In genomic region chr6:7189101-7189721, GRCh38 we compare ENCODE assay signal across 25 cellular contexts.
DNase-seq lines count a peak whose midpoint lies in the region; ATAC-seq and TF ChIP-seq lines count a peak whose summit lies in the region.
"Had no signal": no experiment of that assay in that cellular context is flagged by ENCODE, and none has a peak within 500 bp of the region (broad histone marks: within the 10 kb centered on the region; RNA-seq: fewer than 3 reads in every experiment).

No MANE protein-coding gene starts in this region.

- H3K27ac ChIP-seq in GM23338 (ENCODE audit: low read depth) = 0 out of 2 replicates have a peak overlapping the region, but pooled peaks have one; percentile 39
- peak overlapping the region; percentile 35; the same call in 1 of the 2 replicates for H3K27ac ChIP-seq in RWPE1
- no peak overlapping the region for H3K27ac ChIP-seq in osteoblast (ENCODE audit: low read depth, low read length)
- H3K27ac ChIP-seq: breast epithelium, psoas muscle, thoracic aorta had no signal

- H3K27me3 Mint-ChIP-seq in GM23338 (ENCODE audit: insufficient read depth, low read depth, poor library complexity) (peaks cover 3% of the 10 kb centered on the region), progenitor cell of endocrine pancreas (no peaks in the 10 kb centered on the region)
- H3K27me3 Mint-ChIP-seq: natural killer cell treated with Interleukin-12 subunit alpha and Interleukin-12 subunit beta and Interleukin-15 and Interleukin-18, amount 100 ng/mL, for 72 hours had no signal

- no peaks in the 10 kb centered on the region for H3K27me3 ChIP-seq in GM23338 (ENCODE audit: insufficient read depth)
- H3K27me3 ChIP-seq in osteoblast (ENCODE audit: insufficient read depth, low read length) = no peaks in the 10 kb centered on the region
- H3K27me3 ChIP-seq: breast epithelium had no signal

- H3K9me2 ChIP-seq in GM23338 (ENCODE audit: insufficient read depth) = no peaks in the 10 kb centered on the region

- TF ChIP-seq CTCF in GM23338 (conservative IDR thresholded peaks at IDR 0.05; ENCODE audit: low read depth in 2 of 2) = peak in 1 of 2 experiments; percentile 25; a peak in 2 of 4 replicates
- no peak for TF ChIP-seq CTCF in RWPE1 (conservative IDR thresholded peaks at IDR 0.05; ENCODE audit: low read depth)
- TF ChIP-seq CTCF in progenitor cell of endocrine pancreas (IDR thresholded peaks at IDR 0.05; ENCODE audit: unreplicated experiment) = no peak
- TF ChIP-seq CTCF in osteoblast (IDR thresholded peaks at IDR 0.05; ENCODE audit: extremely low read depth, low read depth, low read length) = no peak

- POLR2A ChIA-PET in RWPE1 (lab: Yijun Ruan, JAX; ENCODE audit: low non-redundant PET) = no interaction called here

- no peaks in the 10 kb centered on the region for H4K20me1 ChIP-seq in GM23338 (replicated peaks; ENCODE audit: insufficient read depth)
- peaks cover 11% of the 10 kb centered on the region for H4K20me1 ChIP-seq in osteoblast (ENCODE audit: insufficient read depth, low read length)

- H3K4me3 Mint-ChIP-seq in GM23338 = no peak overlapping the region
- H3K4me3 Mint-ChIP-seq in progenitor cell of endocrine pancreas (ENCODE audit: low read depth) = no peak overlapping the region
- H3K4me3 Mint-ChIP-seq: activated T-helper 1 cell treated with anti-CD3 and anti-CD28 coated beads, Interleukin-12 subunit alpha, Interleukin-12 subunit beta, Interleukin-2, Interleukin-4 antibody, amounts not matched to agents 30 ng/mL and 10 ng/mL and 1 ng/mL, durations not matched to agents 14 hours and 24 hours and 36 hours; natural killer cell treated with Interleukin-12 subunit alpha and Interleukin-12 subunit beta and Interleukin-15 and Interleukin-18, amount 100 ng/mL, for 72 hours; T-helper 2 cell treated with Interferon-gamma antibody and Interleukin-4, amounts not matched to agents 5 μg/mL and 100 μg/mL, for 36 hours; WTC11 had no signal

- no peak overlapping the region for H3K4me3 ChIP-seq in GM23338
- H3K4me3 ChIP-seq in osteoblast (ENCODE audit: insufficient read depth, low read length) = no peak overlapping the region
- H3K4me3 ChIP-seq: breast epithelium, psoas muscle, thoracic aorta had no signal

- intact Hi-C loops in left ventricle myocardium superior (cut with micrococcal nuclease) = no loop called here

- no peaks in the 10 kb centered on the region for H3F3A ChIP-seq in GM23338 (replicated peaks; ENCODE audit: low read depth)

- no peak overlapping the region for H2AFZ ChIP-seq in GM23338
- no peak overlapping the region for H2AFZ ChIP-seq in osteoblast (ENCODE audit: low read length)

- H3K4me1 Mint-ChIP-seq in GM23338 (no peaks in the 10 kb centered on the region; the same call in none of the 3 replicates), progenitor cell of endocrine pancreas (ENCODE audit: low read depth) (peaks cover 3% of the 10 kb centered on the region)
- H3K4me1 Mint-ChIP-seq: WTC11 had no signal

- H3K9me3 ChIP-seq in osteoblast (ENCODE audit: low read depth, low read length) = no peaks in the 10 kb centered on the region
- H3K9me3 ChIP-seq: breast epithelium, psoas muscle, thoracic aorta had no signal

- ATAC-seq in GM23338 (peak; percentile 27; the same call in 2 of the 3 replicates), left ventricle myocardium superior (peak; percentile 83), HG02981 (IDR thresholded peaks at IDR 0.05; ENCODE audit: unreplicated experiment) (no peak), GM19023 (IDR thresholded peaks at IDR 0.05; ENCODE audit: unreplicated experiment) (no peak)
- ATAC-seq: natural killer cell treated with Interleukin-12 subunit alpha and Interleukin-12 subunit beta and Interleukin-15 and Interleukin-18, amount 100 ng/mL, for 72 hours; PC-3; WTC11 had no signal

- H3K36me3 Mint-ChIP-seq in GM23338 (ENCODE audit: low read depth) (peaks cover 29% of the 10 kb centered on the region), progenitor cell of endocrine pancreas (ENCODE audit: insufficient read depth) (peaks cover 35% of the 10 kb centered on the region)

- CTCF ChIA-PET in RWPE1 (lab: Yijun Ruan, JAX) = interaction anchor here (0.6 kb wide), 1 partner anchor 208 kb away, joined by 3 read pairs; no protein-coding TSS in a partner anchor

- no peaks in the 10 kb centered on the region; the same call in 1 of the 2 replicates for H3K36me3 ChIP-seq in GM23338 (ENCODE audit: insufficient read depth)
- peaks cover 40% of the 10 kb centered on the region for H3K36me3 ChIP-seq in osteoblast (ENCODE audit: insufficient read depth, low read length)
- H3K36me3 ChIP-seq: breast epithelium had no signal

- no peak overlapping the region for H3K4me2 ChIP-seq in GM23338
- H3K4me2 ChIP-seq in osteoblast (ENCODE audit: insufficient read depth, low read length) = no peak overlapping the region

- H3K9me3 Mint-ChIP-seq in GM23338 (no peaks in the 10 kb centered on the region), progenitor cell of endocrine pancreas (ENCODE audit: low read depth) (no peaks in the 10 kb centered on the region)
- H3K9me3 Mint-ChIP-seq: activated T-helper 1 cell treated with anti-CD3 and anti-CD28 coated beads, Interleukin-12 subunit alpha, Interleukin-12 subunit beta, Interleukin-2, Interleukin-4 antibody, amounts not matched to agents 30 ng/mL and 10 ng/mL and 1 ng/mL, durations not matched to agents 14 hours and 24 hours and 36 hours; natural killer cell treated with Interleukin-12 subunit alpha and Interleukin-12 subunit beta and Interleukin-15 and Interleukin-18, amount 100 ng/mL, for 72 hours; T-helper 2 cell treated with Interferon-gamma antibody and Interleukin-4, amounts not matched to agents 5 μg/mL and 100 μg/mL, for 36 hours; WTC11 had no signal

- H3K4me1 ChIP-seq in GM23338 (ENCODE audit: insufficient read depth) = no peaks in the 10 kb centered on the region
- H3K4me1 ChIP-seq in osteoblast (ENCODE audit: insufficient read depth, low read length) = no peaks in the 10 kb centered on the region
- H3K4me1 ChIP-seq: breast epithelium, psoas muscle had no signal

- H3K79me2 ChIP-seq in GM23338 (replicated peaks; ENCODE audit: insufficient read depth) (no peaks in the 10 kb centered on the region; the same call in 1 of the 2 replicates), osteoblast (ENCODE audit: insufficient read depth, low read length) (peaks cover 58% of the 10 kb centered on the region)

- DNase-seq in GM23338 (ENCODE audit: low spot score) (no peak), RWPE1 (ENCODE audit: low spot score) (no peak), left ventricle myocardium superior (no peak), progenitor cell of endocrine pancreas (ENCODE audit: low spot score, unreplicated experiment) (no peak), A172 (ENCODE audit: low spot score) (no peak), osteoblast (ENCODE audit: insufficient read length, low spot score, missing footprints) (no peak)
- DNase-seq: dermis blood vessel endothelial cell, DND-41, foreskin fibroblast, GOT3, kidney, mesendoderm, NCI-H1417 treated with DMSO at 0.1 percent for 48 hours, NCI-H2171 treated with DMSO at 0.1 percent for 48 hours, NCI-H774, PC-3, psoas muscle had no signal

- peak overlapping the region; percentile 68 for H3K27ac Mint-ChIP-seq in GM23338
- H3K27ac Mint-ChIP-seq in progenitor cell of endocrine pancreas = peak overlapping the region; percentile 56
- H3K27ac Mint-ChIP-seq: activated T-helper 1 cell treated with anti-CD3 and anti-CD28 coated beads, Interleukin-12 subunit alpha, Interleukin-12 subunit beta, Interleukin-2, Interleukin-4 antibody, amounts not matched to agents 30 ng/mL and 10 ng/mL and 1 ng/mL, durations not matched to agents 14 hours and 24 hours and 36 hours; T-helper 2 cell treated with Interferon-gamma antibody and Interleukin-4, amounts not matched to agents 5 μg/mL and 100 μg/mL, for 36 hours had no signal

TF ChIP-seq in GM23338, 12 proteins besides CTCF, POLR2A, EP300 and RAD21:
- TF ChIP-seq CREB1 (CRISPR knock-in tag; IDR thresholded peaks at IDR 0.05; ENCODE audit: low read depth) (no peak), EZH2phosphoT487 (IDR thresholded peaks at IDR 0.05; ENCODE audit: unreplicated experiment) (no peak), NANOG (IDR thresholded peaks at IDR 0.05; ENCODE audit: borderline replicate concordance) (no peak), REST (IDR thresholded peaks at IDR 0.05; ENCODE audit: unreplicated experiment) (no peak)

Comparison
In these comparisons a context has a peak if more than half of its experiments do, and no peak if none do; other contexts are left out.
1. ATAC-seq: peak in GM23338 (single experiment) and left ventricle myocardium superior (single experiment); none in HG02981 (single experiment) and GM19023 (single experiment).